26 cellular contexts compared by ENCODE assay signal in the genomic region with DNA sequence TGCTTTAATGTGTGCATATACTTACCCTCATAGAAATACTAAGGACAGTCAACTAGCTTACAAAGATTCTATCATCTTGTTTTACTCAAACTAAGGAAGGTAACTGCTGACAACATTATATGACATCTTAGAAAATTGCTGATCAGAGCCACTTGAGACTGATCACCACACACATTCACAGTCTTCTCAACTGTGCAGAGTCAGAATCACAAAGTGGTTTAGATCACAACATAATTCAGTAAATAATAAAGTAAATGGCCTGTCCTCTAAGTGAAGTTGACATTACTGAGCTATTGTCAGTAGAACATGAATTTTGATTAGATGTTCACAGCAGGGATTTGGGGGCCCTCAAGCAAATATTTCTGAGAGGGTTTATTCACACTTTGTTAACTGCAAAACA.
"Had no signal": no experiment of that assay in that cellular context is flagged by ENCODE, and none has a peak within 500 bp of the region (broad histone marks: within the 10 kb centered on the region; RNA-seq: fewer than 3 reads in every experiment).

No MANE protein-coding gene starts in this region.

- H3K9ac ChIP-seq: parathyroid adenoma had no signal

- H3K36me3 ChIP-seq: esophagus squamous epithelium, heart right ventricle, lower lobe of right lung, neutrophil, right atrium auricular region, suprapubic skin, transverse colon, upper lobe of right lung, uterus had no signal

- ATAC-seq: effector memory CD8-positive, alpha-beta T cell; heart right ventricle; left ventricle myocardium superior; lower lobe of right lung; natural killer cell; sciatic nerve; stimulated activated naive CD8-positive, alpha-beta T cell treated with anti-CD3 and anti-CD28 coated beads, Interleukin-15, amount 100 ng/mL, for 72 hours; upper lobe of right lung had no signal

- H3K4me3 ChIP-seq: esophagus squamous epithelium, heart right ventricle, lower lobe of right lung, right atrium auricular region, smooth muscle cell, suprapubic skin, transverse colon, upper lobe of right lung, uterus had no signal

- DNase-seq: cortex of kidney; effector memory CD8-positive, alpha-beta T cell; erythroblast; esophagus squamous epithelium; foreskin melanocyte; glutamatergic neuron; heart right ventricle; hippocampal formation; left ventricle myocardium superior; lower lobe of right lung; natural killer cell; stimulated activated CD4-positive, alpha-beta T cell treated with anti-CD3 and anti-CD28 coated beads, Interleukin-12 subunit alpha, Interleukin-12 subunit beta, amount 100 ng/mL, for 4 hours; stimulated activated CD4-positive, alpha-beta T cell treated with anti-CD3 and anti-CD28 coated beads, Interleukin-1b, Interleukin-23, amount 100 ng/mL, for 48 hours; stimulated activated CD4-positive, alpha-beta T cell treated with anti-CD3 and anti-CD28 coated beads, Interleukin-4, amount 100 ng/mL, for 1 hour; stimulated activated CD8-positive, alpha-beta memory T cell treated with anti-CD3 and anti-CD28 coated beads, Interleukin-4, amount 100 ng/mL, for 48 hours; stimulated activated naive CD4-positive, alpha-beta T cell; stimulated activated naive CD8-positive, alpha-beta T cell treated with anti-CD3 and anti-CD28 coated beads, Interleukin-15, amount 100 ng/mL, for 72 hours; transverse colon; upper lobe of right lung; uterus had no signal

- H3K27ac ChIP-seq: esophagus squamous epithelium, heart right ventricle, lower lobe of right lung, neutrophil, parathyroid adenoma, right atrium auricular region, suprapubic skin, transverse colon, upper lobe of right lung, uterus had no signal

- H3K9me3 ChIP-seq: esophagus squamous epithelium, lower lobe of right lung, neutrophil, suprapubic skin, transverse colon, upper lobe of right lung, uterus had no signal
